In the genomic region with DNA sequence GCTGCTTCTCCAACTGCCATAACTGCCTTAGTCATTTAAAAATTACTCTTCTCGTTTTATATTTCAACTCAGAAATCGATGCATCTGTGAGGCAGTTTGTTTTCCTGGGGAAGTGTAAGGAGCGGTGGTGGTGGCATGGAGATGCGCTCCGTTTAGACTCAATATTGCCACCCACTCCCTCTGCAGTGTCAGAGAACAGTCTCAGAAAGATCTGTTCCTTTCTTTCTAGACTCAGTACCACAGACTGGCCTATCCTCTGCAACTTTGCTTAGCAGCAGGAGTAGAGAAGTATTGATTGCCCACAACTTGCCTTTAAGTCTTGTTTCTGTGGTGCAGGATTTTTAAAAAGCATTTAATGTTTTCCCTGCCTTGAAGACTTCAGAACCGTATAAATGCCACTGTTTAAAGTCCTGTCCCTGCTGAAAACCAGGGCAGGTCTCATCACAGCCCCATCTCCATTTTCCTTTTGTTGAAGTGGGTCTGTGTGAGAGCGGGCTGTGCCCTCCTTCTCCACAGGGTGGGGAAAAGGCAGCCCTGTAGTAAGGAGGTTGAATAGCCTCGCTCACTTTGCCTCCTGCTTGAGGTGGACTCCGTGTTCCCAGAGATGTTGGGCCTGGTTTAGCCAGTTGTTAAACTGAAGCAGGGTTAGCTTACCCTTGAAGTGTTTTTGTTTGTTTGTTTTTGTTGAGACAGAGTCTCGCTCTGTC, we compare ENCODE assay signal across 22 cellular contexts.
DNase-seq lines count a peak whose midpoint lies in the region; ATAC-seq and TF ChIP-seq lines count a peak whose summit lies in the region.
"Had no signal": no experiment of that assay in that cellular context is flagged by ENCODE, and none has a peak within 500 bp of the region (broad histone marks: within the 10 kb centered on the region; RNA-seq: fewer than 3 reads in every experiment).

No MANE protein-coding gene starts in this region.

- TF ChIP-seq POLR2A in gastroesophageal sphincter (IDR thresholded peaks at IDR 0.05) (no peak), sigmoid colon (IDR thresholded peaks at IDR 0.05) (no peak)

- no peak overlapping the region for H3K4me2 ChIP-seq in hepatocyte

- H3K9me3 ChIP-seq in right cardiac atrium (ENCODE audit: control insufficient read depth, low read length) (no peaks in the 10 kb centered on the region), gastroesophageal sphincter (no peaks in the 10 kb centered on the region), sigmoid colon (no peaks in the 10 kb centered on the region), hepatocyte (ENCODE audit: low read depth) (no peaks in the 10 kb centered on the region)
- H3K9me3 ChIP-seq: uterus had no signal

- intact Hi-C loops in right cardiac atrium (cut with DNase I) = loop anchor here in 2 of 4 donors (5.0 to 10.0 kb wide), 3 partner anchors 47 to 265 kb away; a partner anchor contains a TSS
- intact Hi-C loops in Right ventricle myocardium inferior (cut with DNase I) = loop anchor here (5.0 kb wide), 1 partner anchor 65 kb away; no protein-coding TSS in a partner anchor
- intact Hi-C loops in sigmoid colon (cut with DNase I) = loop anchor here (5.0 to 10.0 kb wide), 5 partner anchors 40 to 267 kb away; no protein-coding TSS in a partner anchor

- H3K27me3 ChIP-seq in right cardiac atrium (ENCODE audit: control insufficient read depth, insufficient read depth) = no peaks in the 10 kb centered on the region
- H3K27me3 ChIP-seq in gastroesophageal sphincter = no peaks in the 10 kb centered on the region
- no peaks in the 10 kb centered on the region for H3K27me3 ChIP-seq in sigmoid colon
- H3K27me3 ChIP-seq in hepatocyte = no peaks in the 10 kb centered on the region
- H3K27me3 ChIP-seq: uterus had no signal

- H3K4me3 ChIP-seq in right cardiac atrium (ENCODE audit: low read length) = no peak overlapping the region
- H3K4me3 ChIP-seq in gastroesophageal sphincter = no peak overlapping the region
- no peak overlapping the region for H3K4me3 ChIP-seq in sigmoid colon
- no peak overlapping the region for H3K4me3 ChIP-seq in hepatocyte
- H3K4me3 ChIP-seq: uterus had no signal

- H3K27ac Mint-ChIP-seq in immature natural killer cell = no peak overlapping the region
- H3K27ac Mint-ChIP-seq: activated CD4-positive, alpha-beta T cell treated with anti-CD3 and anti-CD28 coated beads, Interleukin-2, amount 10 ng/mL, durations not matched to agents 24 days and 14 days; mesothelial cell of epicardium; stimulated activated naive B cell treated with anti-CD40 and anti-IgM and Interleukin-4, amounts not matched to agents 10 μg/mL and 1 μg/mL and 100 μg/mL, for 72 hours had no signal

- WGBS in right cardiac atrium = 85% methylated on average over 10 of the region's 10 CpGs
- WGBS in gastroesophageal sphincter (ENCODE audit: low coverage in 1 of 2), 2 donors = 72 to 76% methylated on average over 5 to 10 of the region's 10 CpGs
- 90 to 91% methylated on average over 10 of the region's 10 CpGs for WGBS in sigmoid colon, 2 donors
- 87% methylated on average over 10 of the region's 10 CpGs for WGBS in hepatocyte (ENCODE audit: low lambda C conversion rate, missing lambda C conversion rate)

- H3K4me3 Mint-ChIP-seq in immature natural killer cell = no peak overlapping the region
- H3K4me3 Mint-ChIP-seq: activated CD4-positive, alpha-beta T cell treated with anti-CD3 and anti-CD28 coated beads, Interleukin-2, amount 10 ng/mL, durations not matched to agents 24 days and 14 days; H9; mesothelial cell of epicardium; stimulated activated naive B cell treated with anti-CD40 and anti-IgM and Interleukin-4, amounts not matched to agents 10 μg/mL and 1 μg/mL and 100 μg/mL, for 72 hours had no signal

- H3K36me3 ChIP-seq in gastroesophageal sphincter = no peaks in the 10 kb centered on the region
- H3K36me3 ChIP-seq in sigmoid colon = no peaks in the 10 kb centered on the region
- H3K36me3 ChIP-seq in hepatocyte (replicated peaks; ENCODE audit: insufficient read depth, low read depth) = no peaks in the 10 kb centered on the region
- H3K36me3 ChIP-seq: uterus had no signal

- TF ChIP-seq CTCF in gastroesophageal sphincter (IDR thresholded peaks at IDR 0.05) = no peak
- no peak for TF ChIP-seq CTCF in sigmoid colon (IDR thresholded peaks at IDR 0.05)
- TF ChIP-seq CTCF in hepatocyte (IDR thresholded peaks at IDR 0.05; ENCODE audit: poor library complexity) = no peak

- H3K4me1 ChIP-seq in right cardiac atrium (ENCODE audit: control insufficient read depth, insufficient read depth, low read length) (peaks cover 13% of the 10 kb centered on the region), gastroesophageal sphincter (peaks cover 27 to 91% (median 37%) of the 10 kb centered on the region in 3 donors), sigmoid colon (peaks cover 0 to 90% (median 69%) of the 10 kb centered on the region in 4 donors), hepatocyte (ENCODE audit: insufficient read depth) (peaks cover 31% of the 10 kb centered on the region)

- no peak overlapping the region for H2AFZ ChIP-seq in hepatocyte

- H4K20me1 ChIP-seq in hepatocyte (ENCODE audit: insufficient read depth, poor library complexity, severe bottlenecking) = no peaks in the 10 kb centered on the region

- H3K9me2 ChIP-seq in hepatocyte (replicated peaks; ENCODE audit: insufficient read depth) = no peaks in the 10 kb centered on the region

- H3K36me3 Mint-ChIP-seq in immature natural killer cell = no peaks in the 10 kb centered on the region
- H3K36me3 Mint-ChIP-seq: mesothelial cell of epicardium; stimulated activated naive B cell treated with anti-CD40 and anti-IgM and Interleukin-4, amounts not matched to agents 10 μg/mL and 1 μg/mL and 100 μg/mL, for 72 hours had no signal

- H3K4me1 Mint-ChIP-seq in immature natural killer cell = no peaks in the 10 kb centered on the region
- H3K4me1 Mint-ChIP-seq: activated CD4-positive, alpha-beta T cell treated with anti-CD3 and anti-CD28 coated beads, Interleukin-2, amount 10 ng/mL, durations not matched to agents 24 days and 14 days had no signal

- ATAC-seq in right cardiac atrium = no peak
- ATAC-seq in Right ventricle myocardium inferior = no peak
- no peak for ATAC-seq in gastroesophageal sphincter
- no peak for ATAC-seq in GM18909 (IDR thresholded peaks at IDR 0.05; ENCODE audit: poor library complexity, unreplicated experiment)
- ATAC-seq: stimulated activated naive B cell treated with anti-CD40 and anti-IgM and Interleukin-4, amounts not matched to agents 10 μg/mL and 1 μg/mL and 100 μg/mL, for 72 hours had no signal

- H3K79me2 ChIP-seq in hepatocyte = peaks cover 35% of the 10 kb centered on the region

- no peak for TF ChIP-seq EP300 in gastroesophageal sphincter (IDR thresholded peaks at IDR 0.05)
- no peak for TF ChIP-seq EP300 in sigmoid colon (IDR thresholded peaks at IDR 0.05)

- DNase-seq in right cardiac atrium = peak in 1 of 3 donors; percentile 25
- no peak for DNase-seq in Right ventricle myocardium inferior (ENCODE audit: missing footprints)
- DNase-seq in sigmoid colon = no peak
- no peak for DNase-seq in immature natural killer cell
- no peak for DNase-seq in hepatocyte (ENCODE audit: low spot score)
- DNase-seq in NCI-H2171 treated with DMSO at 0.1 percent for 48 hours (lab: John Stamatoyannopoulos, UW) = no peak
- DNase-seq: activated CD4-positive, alpha-beta T cell treated with anti-CD3 and anti-CD28 coated beads, Interleukin-2, amount 10 ng/mL, durations not matched to agents 24 days and 14 days; activated CD8-positive, alpha-beta memory T cell treated with anti-CD3 and anti-CD28 coated beads, Interleukin-2, amount 50 U/mL, for 4 hours; activated effector memory CD4-positive, alpha-beta T cell treated with anti-CD3 and anti-CD28 coated beads, Interleukin-2, amount 50 U/mL, for 16 hours; central memory CD4-positive, alpha-beta T cell; effector CD8-positive, alpha-beta T cell; GF-D8; H9; kidney; NCI-H1417; NCI-H748 treated with DMSO at 0.1 percent for 48 hours; SHP77; stimulated activated naive B cell treated with anti-CD40 and anti-IgM and Interleukin-4, amounts not matched to agents 10 μg/mL and 1 μg/mL and 100 μg/mL, for 72 hours; uterus had no signal

- peak overlapping the region; percentile 19 for H3K27ac ChIP-seq in right cardiac atrium (ENCODE audit: low read length)
- peak overlapping the region; percentile 61 to 87 (median 78) for H3K27ac ChIP-seq in gastroesophageal sphincter
- peak overlapping the region; percentile 47 to 88 (median 84) for H3K27ac ChIP-seq in sigmoid colon
- no peak overlapping the region for H3K27ac ChIP-seq in hepatocyte
- H3K27ac ChIP-seq: uterus had no signal

- peaks cover 3 to 9% (median 6%) of the 10 kb centered on the region in 3 donors for H3K27me3 Mint-ChIP-seq in immature natural killer cell (ENCODE audit: low read depth in 3 of 3)

- no peaks in the 10 kb centered on the region for H3K9me3 Mint-ChIP-seq in immature natural killer cell
- H3K9me3 Mint-ChIP-seq: activated CD4-positive, alpha-beta T cell treated with anti-CD3 and anti-CD28 coated beads, Interleukin-2, amount 10 ng/mL, durations not matched to agents 24 days and 14 days; H9; mesothelial cell of epicardium; stimulated activated naive B cell treated with anti-CD40 and anti-IgM and Interleukin-4, amounts not matched to agents 10 μg/mL and 1 μg/mL and 100 μg/mL, for 72 hours had no signal
